8 cellular contexts compared by ENCODE assay signal in genomic region chr2:152573168-152573567, GRCh38.
A peak's percentile ranks its signal among the peaks of the same experiment; 100 is the strongest.
DNase-seq lines count a peak whose midpoint lies in the region; ATAC-seq and TF ChIP-seq lines count a peak whose summit lies in the region.

No MANE protein-coding gene starts in this region.

- H3K4me1 Mint-ChIP-seq in T-helper 2 cell treated with Interferon-gamma antibody and Interleukin-4, amounts not matched to agents 5 μg/mL and 100 μg/mL, for 36 hours (ENCODE audit: low read depth): peaks cover 12% of the 10 kb centered on the region
- no peaks in the 10 kb centered on the region for H3K4me1 Mint-ChIP-seq in progenitor cell of endocrine pancreas (ENCODE audit: low read depth)

- H3K4me3 Mint-ChIP-seq in T-helper 2 cell treated with Interferon-gamma antibody and Interleukin-4, amounts not matched to agents 5 μg/mL and 100 μg/mL, for 36 hours: no peak overlapping the region
- H3K4me3 Mint-ChIP-seq in progenitor cell of endocrine pancreas (ENCODE audit: low read depth): no peak overlapping the region

- DNase-seq in ACHN (peak; percentile 88), fibroblast of gingiva (ENCODE audit: low read depth) (peak; percentile 11), progenitor cell of endocrine pancreas (ENCODE audit: low spot score, unreplicated experiment) (no peak), NCI-H2227 (lab: John Stamatoyannopoulos, UW; ENCODE audit: unreplicated experiment) (no peak)
- DNase-seq in T-helper 2 cell treated with Interferon-gamma antibody and Interleukin-4, amounts not matched to agents 5 μg/mL and 100 μg/mL, for 36 hours (ENCODE audit: low spot score): peak; percentile 80
- peak; percentile 28 to 45 for DNase-seq in stimulated activated CD4-positive, alpha-beta T cell treated with anti-CD3 and anti-CD28 coated beads, Interleukin-2, amount 100 ng/mL, for 24 hours

- no peak overlapping the region for H3K27ac Mint-ChIP-seq in T-helper 2 cell treated with Interferon-gamma antibody and Interleukin-4, amounts not matched to agents 5 μg/mL and 100 μg/mL, for 36 hours
- no peak overlapping the region for H3K27ac Mint-ChIP-seq in progenitor cell of endocrine pancreas

- ATAC-seq in GM18873 (IDR thresholded peaks at IDR 0.05; ENCODE audit: low FRiP score, unreplicated experiment): peak; percentile 70
- ATAC-seq in HG03135 (IDR thresholded peaks at IDR 0.05; ENCODE audit: unreplicated experiment): peak; percentile 77

- no peaks in the 10 kb centered on the region for H3K9me3 Mint-ChIP-seq in T-helper 2 cell treated with Interferon-gamma antibody and Interleukin-4, amounts not matched to agents 5 μg/mL and 100 μg/mL, for 36 hours
- no peaks in the 10 kb centered on the region for H3K9me3 Mint-ChIP-seq in progenitor cell of endocrine pancreas (ENCODE audit: low read depth)

- in situ Hi-C loops in ACHN (cut with HindIII; ENCODE audit: low pct_ligation_motif_present, low pct_unique_long_range_greater_than_20kb, low sequenced_read_pairs): no loop called here

- H3K36me3 Mint-ChIP-seq in T-helper 2 cell treated with Interferon-gamma antibody and Interleukin-4, amounts not matched to agents 5 μg/mL and 100 μg/mL, for 36 hours (ENCODE audit: low read depth): no peaks in the 10 kb centered on the region
- H3K36me3 Mint-ChIP-seq in progenitor cell of endocrine pancreas (ENCODE audit: insufficient read depth): peaks cover 5% of the 10 kb centered on the region

- no peak for TF ChIP-seq CTCF in progenitor cell of endocrine pancreas (IDR thresholded peaks at IDR 0.05; ENCODE audit: unreplicated experiment)

- no peaks in the 10 kb centered on the region for H3K27me3 Mint-ChIP-seq in T-helper 2 cell treated with Interferon-gamma antibody and Interleukin-4, amounts not matched to agents 5 μg/mL and 100 μg/mL, for 36 hours (ENCODE audit: low read depth)
- H3K27me3 Mint-ChIP-seq in progenitor cell of endocrine pancreas: no peaks in the 10 kb centered on the region

Comparison
In these comparisons a context has a peak if more than half of its experiments do, and no peak if none do; other contexts are left out.
1. DNase-seq: peak in ACHN (single experiment), T-helper 2 cell treated with Interferon-gamma antibody and Interleukin-4, amounts not matched to agents 5 μg/mL and 100 μg/mL, for 36 hours (single experiment), fibroblast of gingiva (single experiment) and stimulated activated CD4-positive, alpha-beta T cell treated with anti-CD3 and anti-CD28 coated beads, Interleukin-2, amount 100 ng/mL, for 24 hours (2 of 2); none in progenitor cell of endocrine pancreas (single experiment) and NCI-H2227 (single experiment).